ENCODE assay signal across 1 cellular context in genomic region chr3:12663311-12663935, GRCh38.
A peak's percentile ranks its signal among the peaks of the same experiment; 100 is the strongest.
TF ChIP-seq lines count a peak whose summit lies in the region.

No MANE protein-coding gene starts in this region.

TF ChIP-seq in HEK293, 187 proteins besides CTCF, POLR2A, EP300 and RAD21 (continued from another document and continues in another):
- TF ChIP-seq ZNF280D (tag by site-specific recombination; IDR thresholded peaks at IDR 0.05) (no peak), ZNF670 (tag by site-specific recombination; IDR thresholded peaks at IDR 0.05; ENCODE audit: low read depth) (no peak), ZNF792 (tag by site-specific recombination; IDR thresholded peaks at IDR 0.05) (no peak), PRDM2 (tag by site-specific recombination; IDR thresholded peaks at IDR 0.05; ENCODE audit: borderline replicate concordance) (no peak), ZBTB6 (tag by site-specific recombination; IDR thresholded peaks at IDR 0.05) (no peak), MYNN (tag by site-specific recombination; IDR thresholded peaks at IDR 0.05; ENCODE audit: borderline replicate concordance) (no peak), ZNF777 (tag by site-specific recombination; IDR thresholded peaks at IDR 0.05; ENCODE audit: borderline replicate concordance) (no peak), ZNF140 (tag by site-specific recombination; IDR thresholded peaks at IDR 0.05) (no peak), ZSCAN16 (tag by site-specific recombination; IDR thresholded peaks at IDR 0.05) (no peak), ZNF350 (tag by site-specific recombination; IDR thresholded peaks at IDR 0.05) (no peak), ZNF280C (tag by site-specific recombination; IDR thresholded peaks at IDR 0.05) (no peak), ZNF138 (tag by site-specific recombination; IDR thresholded peaks at IDR 0.05; ENCODE audit: borderline replicate concordance) (no peak), ZSCAN30 (tag by site-specific recombination; IDR thresholded peaks at IDR 0.05) (peak; percentile 62; the same call in 1 of the 2 replicates), AEBP2 (tag by site-specific recombination; IDR thresholded peaks at IDR 0.05; ENCODE audit: borderline replicate concordance) (no peak), PATZ1 (tag by site-specific recombination; IDR thresholded peaks at IDR 0.05) (peak; percentile 73; the same call in 1 of the 2 replicates), ZNF624 (tag by site-specific recombination; IDR thresholded peaks at IDR 0.05) (no peak), ZNF449 (tag by site-specific recombination; IDR thresholded peaks at IDR 0.05) (no peak), ZNF133 (tag by site-specific recombination; IDR thresholded peaks at IDR 0.05) (no peak), ZSCAN18 (tag by site-specific recombination; IDR thresholded peaks at IDR 0.05) (no peak), ZNF521 (tag by site-specific recombination; IDR thresholded peaks at IDR 0.05) (no peak), ZNF548 (tag by site-specific recombination; IDR thresholded peaks at IDR 0.05) (no peak), ZBTB17 (tag by site-specific recombination; IDR thresholded peaks at IDR 0.05) (no peak), ZNF704 (tag by site-specific recombination; IDR thresholded peaks at IDR 0.05) (no peak), ZNF335 (tag by site-specific recombination; conservative IDR thresholded peaks at IDR 0.05) (no peak), SALL2 (tag by site-specific recombination; IDR thresholded peaks at IDR 0.05; ENCODE audit: borderline replicate concordance) (no peak), KLF7 (tag by site-specific recombination; IDR thresholded peaks at IDR 0.05; ENCODE audit: borderline replicate concordance) (0 out of 2 replicates have a peak, but pooled peaks have one; percentile 25), ZNF621 (tag by site-specific recombination; IDR thresholded peaks at IDR 0.05) (no peak), ZNF266 (tag by site-specific recombination; IDR thresholded peaks at IDR 0.05; ENCODE audit: low read depth) (no peak), ZNF398 (tag by site-specific recombination; IDR thresholded peaks at IDR 0.05) (peak; percentile 56), ZNF561 (tag by site-specific recombination; IDR thresholded peaks at IDR 0.05; ENCODE audit: borderline replicate concordance) (0 out of 2 replicates have a peak, but pooled peaks have one; percentile 92), ZFP69B (tag by site-specific recombination; IDR thresholded peaks at IDR 0.05) (no peak)
